13 cellular contexts compared by ENCODE assay signal in genomic region chr7:29190349-29191045, GRCh38. TPM values are rescaled to one million over a fixed set of nuclear protein-coding genes. Genes with fewer than 3 reads are reported as not detected.
DNase-seq lines count a peak whose midpoint lies in the region; ATAC-seq, FAIRE-seq and TF ChIP-seq lines count a peak whose summit lies in the region.
"Had no signal": no experiment of that assay in that cellular context is flagged by ENCODE, and none has a peak within 500 bp of the region (broad histone marks: within the 10 kb centered on the region; RNA-seq: fewer than 3 reads in every experiment).

No MANE protein-coding gene starts in this region.

- peak in 1 of 2 experiments; percentile 15 for DNase-seq in A549 (ENCODE audit: low read depth in 1 of 2, low spot score in 1 of 2)
- DNase-seq in Karpas-422 = no peak
- DNase-seq in NCI-H69 (lab: John Stamatoyannopoulos, UW) = peak; percentile 97
- DNase-seq in left colon = no peak
- no peak for DNase-seq in KG1 (lab: John Stamatoyannopoulos, UW)
- no peak for DNase-seq in NCI-H82 (lab: John Stamatoyannopoulos, UW)
- DNase-seq in chondrocyte (ENCODE audit: low spot score) = no peak
- DNase-seq: effector memory CD4-positive, alpha-beta T cell had no signal

- no peaks in the 10 kb centered on the region for H4K20me1 ChIP-seq in Karpas-422 (ENCODE audit: insufficient read depth, low read depth, low read length)

- no peak overlapping the region for H3K4me3 Mint-ChIP-seq in chondrocyte (ENCODE audit: unreplicated experiment)
- H3K4me3 Mint-ChIP-seq: activated CD4-positive, alpha-beta T cell treated with anti-CD3 and anti-CD28 coated beads, Interleukin-2, amount 10 ng/mL, durations not matched to agents 24 days and 14 days; activated T-helper 1 cell treated with anti-CD3 and anti-CD28 coated beads, Interleukin-12 subunit alpha, Interleukin-12 subunit beta, Interleukin-2, Interleukin-4 antibody, amounts not matched to agents 30 ng/mL and 10 ng/mL and 1 ng/mL, durations not matched to agents 14 hours and 24 hours and 36 hours had no signal

- no peak overlapping the region for H3K9ac ChIP-seq in Karpas-422 (ENCODE audit: low read length)

- no peak for TF ChIP-seq RAD21 in A549 (conservative IDR thresholded peaks at IDR 0.05 in 1 of 2, IDR thresholded peaks at IDR 0.05 in 1 of 2)

- H3K4me1 ChIP-seq in A549 = no peaks in the 10 kb centered on the region; the same call in 2 of the 3 replicates
- peaks cover 45% of the 10 kb centered on the region for H3K4me1 ChIP-seq in Karpas-422 (ENCODE audit: low read length)

- POLR2A ChIA-PET in A549 (lab: Yijun Ruan, JAX) = no interaction called here

- TF ChIP-seq CTCF in A549 (IDR thresholded peaks at IDR 0.05) (no peak), chondrocyte (IDR thresholded peaks at IDR 0.05) (no peak)

- no peak overlapping the region for H3K27ac Mint-ChIP-seq in chondrocyte (ENCODE audit: unreplicated experiment)
- H3K27ac Mint-ChIP-seq: activated CD4-positive, alpha-beta T cell treated with anti-CD3 and anti-CD28 coated beads, Interleukin-2, amount 10 ng/mL, durations not matched to agents 24 days and 14 days; activated T-helper 1 cell treated with anti-CD3 and anti-CD28 coated beads, Interleukin-12 subunit alpha, Interleukin-12 subunit beta, Interleukin-2, Interleukin-4 antibody, amounts not matched to agents 30 ng/mL and 10 ng/mL and 1 ng/mL, durations not matched to agents 14 hours and 24 hours and 36 hours had no signal

- H3K27ac ChIP-seq in A549 (no peak overlapping the region), Karpas-422 (ENCODE audit: low read length) (no peak overlapping the region)
- H3K27ac ChIP-seq: gastroesophageal sphincter had no signal

- H2AFZ ChIP-seq in Karpas-422 (ENCODE audit: low read length) = peak overlapping the region; percentile 85

- H3K36me3 Mint-ChIP-seq in chondrocyte (ENCODE audit: low read depth) = peaks cover 1% of the 10 kb centered on the region

- 8% methylated on average over 5 of the region's 5 CpGs for WGBS in A549 (ENCODE audit: missing lambda C conversion rate)

- FAIRE-seq in A549 (lab: Jason Lieb, UNC) = no peak

- CTCF ChIA-PET in A549 (lab: Yijun Ruan, JAX) = interaction anchor here (0.6 to 7.7 kb wide), 36 partner anchors 8 to 797 kb away, joined by 3 to 83 read pairs (median 5); no protein-coding TSS in a partner anchor

- no peaks in the 10 kb centered on the region for H3K27me3 ChIP-seq in Karpas-422 (ENCODE audit: low read length)

- no peak for TF ChIP-seq EP300 in A549 (IDR thresholded peaks at IDR 0.05)

- intact Hi-C loops in left colon (cut with DNase I, micrococcal nuclease) = loop anchor here in 1 of 2 donors (5.0 kb wide), 1 partner anchor 217 kb away; no protein-coding TSS in a partner anchor

- ATAC-seq in A549 = no peak
- peak; percentile 42 for ATAC-seq in left colon
- ATAC-seq in GM21576 (IDR thresholded peaks at IDR 0.05; ENCODE audit: unreplicated experiment) = no peak
- ATAC-seq: gastroesophageal sphincter had no signal

- no peaks in the 10 kb centered on the region for H3K36me3 ChIP-seq in Karpas-422 (ENCODE audit: insufficient read depth, low read length)
- H3K36me3 ChIP-seq: gastroesophageal sphincter had no signal

- no peaks in the 10 kb centered on the region for H3K9me3 Mint-ChIP-seq in chondrocyte (ENCODE audit: low read depth)
- H3K9me3 Mint-ChIP-seq: activated CD4-positive, alpha-beta T cell treated with anti-CD3 and anti-CD28 coated beads, Interleukin-2, amount 10 ng/mL, durations not matched to agents 24 days and 14 days; activated T-helper 1 cell treated with anti-CD3 and anti-CD28 coated beads, Interleukin-12 subunit alpha, Interleukin-12 subunit beta, Interleukin-2, Interleukin-4 antibody, amounts not matched to agents 30 ng/mL and 10 ng/mL and 1 ng/mL, durations not matched to agents 14 hours and 24 hours and 36 hours had no signal

- no peak for TF ChIP-seq POLR2A in A549 (IDR thresholded peaks at IDR 0.05; ENCODE audit: low read length)

- H3K4me2 ChIP-seq in A549 (peak overlapping the region; percentile 35; the same call in 2 of the 3 replicates), Karpas-422 (ENCODE audit: low read depth, low read length, poor library complexity, severe bottlenecking) (peak overlapping the region; percentile 61)

- H3K9me3 ChIP-seq in A549 (no peaks in the 10 kb centered on the region), Karpas-422 (ENCODE audit: low read length) (no peaks in the 10 kb centered on the region)
- H3K9me3 ChIP-seq: gastroesophageal sphincter had no signal

- peaks cover 39% of the 10 kb centered on the region for H3K27me3 Mint-ChIP-seq in chondrocyte (ENCODE audit: low read depth)

- peaks cover 12% of the 10 kb centered on the region for H3K4me1 Mint-ChIP-seq in chondrocyte (ENCODE audit: low read depth)

- H3K79me2 ChIP-seq in Karpas-422 (ENCODE audit: low read length) = no peaks in the 10 kb centered on the region

- no peak overlapping the region for H3K4me3 ChIP-seq in A549
- H3K4me3 ChIP-seq in Karpas-422 (ENCODE audit: low read length) = no peak overlapping the region
- H3K4me3 ChIP-seq: gastroesophageal sphincter had no signal

- no peaks in the 10 kb centered on the region for H3K9me2 ChIP-seq in Karpas-422 (replicated peaks; ENCODE audit: insufficient read depth, low read length)

TF ChIP-seq in A549, 52 proteins besides CTCF, POLR2A, EP300 and RAD21:
- TF ChIP-seq RNF2 (IDR thresholded peaks at IDR 0.05; ENCODE audit: borderline replicate concordance, low read depth) (no peak), FOSL2 (IDR thresholded peaks at IDR 0.05) (no peak), FOSL2 (CRISPR knock-in tag; IDR thresholded peaks at IDR 0.05) (no peak), FOSB (CRISPR knock-in tag; IDR thresholded peaks at IDR 0.05) (no peak), HES2 (IDR thresholded peaks at IDR 0.05) (no peak), CEBPB (IDR thresholded peaks at IDR 0.05) (no peak), NFE2L2 (conservative IDR thresholded peaks at IDR 0.05; ENCODE audit: low read length) (no peak), ESRRA (IDR thresholded peaks at IDR 0.05; ENCODE audit: borderline replicate concordance, low read length) (no peak), PBX3 (IDR thresholded peaks at IDR 0.05) (no peak), HOXB13 (CRISPR knock-in tag; IDR thresholded peaks at IDR 0.05; ENCODE audit: low read depth) (no peak), HMGXB4 (CRISPR knock-in tag; IDR thresholded peaks at IDR 0.05; ENCODE audit: borderline replicate concordance) (no peak), RFX5 (IDR thresholded peaks at IDR 0.05) (no peak), HDAC2 (IDR thresholded peaks at IDR 0.05) (no peak)
TF ChIP-seq in A549: peak in this region for 0.

RNA-seq across cellular contexts. Expression of gene CHN2, which starts 4.1 kb away (rescaled TPM):
- 0.06 and 0.24 TPM in 2 replicates for polyA plus RNA-seq in A549 (2011; rRNA removed)
- polyA plus RNA-seq in A549 (2012; cell fraction: cytosol; rRNA removed) = not detected in 2 replicates
- not detected in 2 replicates for polyA plus RNA-seq in A549 (2012; cell fraction: nucleus; rRNA removed)
- polyA plus RNA-seq in A549 (2017; fragmentation: RNase III; extraction: RNeasy Plus Mini Kit Qiagen cat#74134 plus additional on column Dnase treatment) = not detected in 3 replicates
- polyA minus RNA-seq in A549 (2011; rRNA and poly(A)+ RNA removed) = 0.10 TPM in 1 of 2 replicates, not detected in the other
- total RNA-seq in Karpas-422 (2014; rRNA removed; shearing (Covaris generic); ENCODE audit: low replicate concordance) = 3.3 and 9.1 TPM in 2 replicates
- 10 to 100 TPM; 30.0 to 32.9 TPM for total RNA-seq in left colon
- total RNA-seq in chondrocyte = 0.50 to 1.7 TPM (median 0.56 TPM) in 3 replicates
- total RNA-seq: activated T-helper 1 cell treated with anti-CD3 and anti-CD28 coated beads, Interleukin-12 subunit alpha, Interleukin-12 subunit beta, Interleukin-2, Interleukin-4 antibody, amounts not matched to agents 30 ng/mL and 10 ng/mL and 1 ng/mL, durations not matched to agents 14 hours and 24 hours and 36 hours; OCI-LY7 had no signal

RNA-seq across cellular contexts. Expression of gene CPVL, which starts 44.2 kb away (rescaled TPM):
- polyA plus RNA-seq in A549 (2011; rRNA removed) = not detected in 2 replicates
- 0.01 TPM in 1 of 2 replicates, not detected in the other for polyA plus RNA-seq in A549 (2012; cell fraction: cytosol; rRNA removed)
- polyA plus RNA-seq in A549 (2012; cell fraction: nucleus; rRNA removed) = not detected in 2 replicates
- 0.05 to 0.17 TPM (median 0.15 TPM) in 3 replicates for polyA plus RNA-seq in A549 (2017; fragmentation: RNase III; extraction: RNeasy Plus Mini Kit Qiagen cat#74134 plus additional on column Dnase treatment)
- not detected in 2 replicates for polyA minus RNA-seq in A549 (2011; rRNA and poly(A)+ RNA removed)
- total RNA-seq in Karpas-422 (2014; rRNA removed; shearing (Covaris generic); ENCODE audit: low replicate concordance) = not detected in 2 replicates
- total RNA-seq in left colon = 10 to 100 TPM in 1 of 2 donors, 1 to 10 TPM in 1; 4.7 to 18.4 TPM
- 4.9 to 5.9 TPM (median 5.0 TPM) in 3 replicates for total RNA-seq in chondrocyte
- total RNA-seq: activated CD4-positive, alpha-beta T cell treated with anti-CD3 and anti-CD28 coated beads, Interleukin-2, amount 10 ng/mL, durations not matched to agents 24 days and 14 days; activated T-helper 1 cell treated with anti-CD3 and anti-CD28 coated beads, Interleukin-12 subunit alpha, Interleukin-12 subunit beta, Interleukin-2, Interleukin-4 antibody, amounts not matched to agents 30 ng/mL and 10 ng/mL and 1 ng/mL, durations not matched to agents 14 hours and 24 hours and 36 hours; OCI-LY7 had no signal
